In genomic region chrX:15854080-15854655, GRCh38 we compare ENCODE assay signal across 1 cellular context.
TF ChIP-seq lines count a peak whose summit lies in the region.

No MANE protein-coding gene starts in this region.

TF ChIP-seq in K562, 482 proteins besides CTCF, POLR2A, EP300 and RAD21 (continued from another document and continues in another):
- TF ChIP-seq BRF2 (IDR thresholded peaks at IDR 0.05; ENCODE audit: borderline replicate concordance, insufficient read depth, insufficient read length): no peak
- no peak for TF ChIP-seq E2F5 (CRISPR knock-in tag; IDR thresholded peaks at IDR 0.05)
- no peak for TF ChIP-seq HNRNPH1 (optimal IDR thresholded peaks at IDR 0.05; ENCODE audit: low read depth, low read length)
- no peak for TF ChIP-seq CBX3 (IDR thresholded peaks at IDR 0.05; ENCODE audit: borderline replicate concordance in 1 of 2, low read length in 2 of 2)
- no peak for TF ChIP-seq NBN (IDR thresholded peaks at IDR 0.05; ENCODE audit: low read depth)
- 0 out of 2 replicates have a peak, but pooled peaks have one; percentile 21 for TF ChIP-seq DEAF1 (CRISPR knock-in tag; IDR thresholded peaks at IDR 0.05)
- no peak for TF ChIP-seq ZFPM2 (CRISPR knock-in tag; IDR thresholded peaks at IDR 0.05)
- peak; percentile 15 for TF ChIP-seq PRDM10 (IDR thresholded peaks at IDR 0.05; ENCODE audit: partially characterized antibody)
- no peak for TF ChIP-seq FOXA1 (IDR thresholded peaks at IDR 0.05; ENCODE audit: borderline replicate concordance)
- no peak for TF ChIP-seq HEY1 (CRISPR knock-in tag; IDR thresholded peaks at IDR 0.05; ENCODE audit: borderline replicate concordance)
- TF ChIP-seq RFX5 (IDR thresholded peaks at IDR 0.05; ENCODE audit: low read depth, low read length): no peak
- TF ChIP-seq MCM3 (IDR thresholded peaks at IDR 0.05): no peak
- no peak for TF ChIP-seq ZNF444 (CRISPR knock-in tag; IDR thresholded peaks at IDR 0.05)
- TF ChIP-seq COPS2 (conservative IDR thresholded peaks at IDR 0.05): no peak
- TF ChIP-seq HOXB6 (CRISPR knock-in tag; IDR thresholded peaks at IDR 0.05; ENCODE audit: borderline replicate concordance): no peak
- peak; percentile 76; the same call in 1 of the 2 replicates for TF ChIP-seq ARID4B (CRISPR knock-in tag; IDR thresholded peaks at IDR 0.05)
- TF ChIP-seq HMG20B (CRISPR knock-in tag; IDR thresholded peaks at IDR 0.05): no peak
- no peak for TF ChIP-seq ZBTB34 (CRISPR knock-in tag; IDR thresholded peaks at IDR 0.05)
- no peak for TF ChIP-seq ZNF263 (CRISPR knock-in tag; IDR thresholded peaks at IDR 0.05; ENCODE audit: borderline replicate concordance)
- TF ChIP-seq TBL1XR1 (IDR thresholded peaks at IDR 0.05; ENCODE audit: low read length in 2 of 2): no peak
- no peak for TF ChIP-seq THAP7 (CRISPR knock-in tag; IDR thresholded peaks at IDR 0.05)
- no peak for TF ChIP-seq ZKSCAN3 (CRISPR knock-in tag; IDR thresholded peaks at IDR 0.05)
- no peak for TF ChIP-seq GTF2A2 (tag; IDR thresholded peaks at IDR 0.05)
- TF ChIP-seq HLTF (IDR thresholded peaks at IDR 0.05): no peak
- TF ChIP-seq NFRKB (IDR thresholded peaks at IDR 0.05; ENCODE audit: low read depth): no peak
- TF ChIP-seq NONO (IDR thresholded peaks at IDR 0.05; ENCODE audit: low read depth in 2 of 2, low read length in 1 of 2): peak in 1 of 2 experiments; percentile 18; a peak in 1 of 4 replicates
- peak; percentile 70 for TF ChIP-seq PKNOX1 (IDR thresholded peaks at IDR 0.05)
- TF ChIP-seq POLR2B (IDR thresholded peaks at IDR 0.05; ENCODE audit: low read depth, partially characterized antibody): no peak
- TF ChIP-seq E2F6 (IDR thresholded peaks at IDR 0.05; ENCODE audit: borderline replicate concordance in 1 of 2, extremely low read depth in 1 of 2, insufficient read depth in 1 of 2, insufficient read length in 1 of 2, low read depth in 1 of 2, low read length in 1 of 2, poor library complexity in 1 of 2, severe bottlenecking in 1 of 2): peak in 1 of 2 experiments; percentile 37
- 0 out of 2 replicates have a peak, but pooled peaks have one; percentile 26 for TF ChIP-seq CREM (IDR thresholded peaks at IDR 0.05; ENCODE audit: low read depth)
- 0 out of 2 replicates have a peak, but pooled peaks have one; percentile 13 for TF ChIP-seq POLR2AphosphoS5 (IDR thresholded peaks at IDR 0.05; ENCODE audit: control insufficient read depth, insufficient read depth, low read depth, low read length)
- 0 out of 2 replicates have a peak, but pooled peaks have one; percentile 11 for TF ChIP-seq HCFC1 (IDR thresholded peaks at IDR 0.05; ENCODE audit: low read depth, low read length)
- TF ChIP-seq KAT7 (CRISPR knock-in tag; IDR thresholded peaks at IDR 0.05; ENCODE audit: borderline replicate concordance): peak; percentile 74; the same call in 1 of the 2 replicates
- TF ChIP-seq RBFOX2 (IDR thresholded peaks at IDR 0.05; ENCODE audit: low read depth, low read length): peak; percentile 57
- TF ChIP-seq RBM15 (IDR thresholded peaks at IDR 0.05; ENCODE audit: insufficient read depth, low read length): no peak
- TF ChIP-seq MAX (CRISPR knock-in tag; IDR thresholded peaks at IDR 0.05): no peak
- TF ChIP-seq ZC3H11A (IDR thresholded peaks at IDR 0.05; ENCODE audit: low read depth, low read length): no peak
- TF ChIP-seq ARID1B (IDR thresholded peaks at IDR 0.05): 0 out of 2 replicates have a peak, but pooled peaks have one; percentile 8
- TF ChIP-seq PATZ1 (CRISPR knock-in tag; IDR thresholded peaks at IDR 0.05; ENCODE audit: borderline replicate concordance): no peak
- no peak for TF ChIP-seq ZNF174 (CRISPR knock-in tag; IDR thresholded peaks at IDR 0.05)
- TF ChIP-seq FOXP1 (CRISPR knock-in tag; IDR thresholded peaks at IDR 0.05): 0 out of 2 replicates have a peak, but pooled peaks have one; percentile 39
- TF ChIP-seq ZNF707 (CRISPR knock-in tag; conservative IDR thresholded peaks at IDR 0.05): no peak
- no peak for TF ChIP-seq ILK (tag; IDR thresholded peaks at IDR 0.05; ENCODE audit: borderline replicate concordance, low read depth)
- TF ChIP-seq SMAD4 (CRISPR knock-in tag; conservative IDR thresholded peaks at IDR 0.05): no peak
